35 cellular contexts compared by ENCODE assay signal in the genomic region with DNA sequence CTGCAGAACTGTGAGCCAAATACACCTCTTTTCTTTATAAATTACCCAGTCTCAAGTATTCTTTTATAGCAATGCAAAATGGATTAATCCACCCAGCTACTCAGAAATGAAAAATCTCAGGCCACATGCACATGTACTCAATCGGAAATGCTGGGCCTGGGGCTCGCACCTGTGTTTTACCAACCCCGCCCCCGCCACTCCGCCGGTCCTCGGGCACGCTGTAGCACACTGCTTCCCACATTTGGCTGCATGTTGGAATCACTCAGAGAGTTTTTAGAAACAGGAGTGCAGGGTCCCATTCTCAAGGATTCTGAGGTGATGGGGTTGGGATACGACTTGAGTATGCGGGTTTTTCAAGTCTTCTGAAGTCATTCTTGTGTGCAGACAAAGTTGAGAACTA.
"Had no signal": no experiment of that assay in that cellular context is flagged by ENCODE, and none has a peak within 500 bp of the region (broad histone marks: within the 10 kb centered on the region; RNA-seq: fewer than 3 reads in every experiment).

No MANE protein-coding gene starts in this region.

- H3K36me3 ChIP-seq: MG63 had no signal

- DNase-seq: Karpas-422, Kasumi-1, MG63, MM.1S, MV-4-11, NCI-H1048, NCI-H1092, NCI-H1092 treated with DMSO at 0.1 percent for 48 hours, NCI-H1105, NCI-H1105 treated with DMSO at 0.1 percent for 48 hours, NCI-H1417, NCI-H1417 treated with DMSO at 0.1 percent for 48 hours, NCI-H1436, NCI-H1436 treated with DMSO at 0.1 percent for 48 hours, NCI-H146, NCI-H1694, NCI-H1694 treated with DMSO at 0.1 percent for 48 hours, NCI-H187, NCI-H187 treated with DMSO at 0.1 percent for 48 hours, NCI-H1930, NCI-H2029, NCI-H2029 treated with DMSO at 0.1 percent for 48 hours, NCI-H2081, NCI-H2081 treated with DMSO at 0.1 percent for 48 hours, NCI-H2107, NCI-H2171, NCI-H2171 treated with DMSO at 0.1 percent for 48 hours, NCI-H2227 treated with DMSO at 0.1 percent for 48 hours, NCI-H226, NCI-H345, NCI-H446, NCI-H446 treated with DMSO at 0.1 percent for 48 hours, NCI-H510A, NCI-H510A treated with DMSO at 0.1 percent for 48 hours, NCI-H524 had no signal

- H3K9me3 ChIP-seq: MG63 had no signal

- H3K27me3 ChIP-seq: MG63 had no signal

- H3K4me3 ChIP-seq: MG63 had no signal
